ENCODE assay signal across 8 cellular contexts in the genomic region with DNA sequence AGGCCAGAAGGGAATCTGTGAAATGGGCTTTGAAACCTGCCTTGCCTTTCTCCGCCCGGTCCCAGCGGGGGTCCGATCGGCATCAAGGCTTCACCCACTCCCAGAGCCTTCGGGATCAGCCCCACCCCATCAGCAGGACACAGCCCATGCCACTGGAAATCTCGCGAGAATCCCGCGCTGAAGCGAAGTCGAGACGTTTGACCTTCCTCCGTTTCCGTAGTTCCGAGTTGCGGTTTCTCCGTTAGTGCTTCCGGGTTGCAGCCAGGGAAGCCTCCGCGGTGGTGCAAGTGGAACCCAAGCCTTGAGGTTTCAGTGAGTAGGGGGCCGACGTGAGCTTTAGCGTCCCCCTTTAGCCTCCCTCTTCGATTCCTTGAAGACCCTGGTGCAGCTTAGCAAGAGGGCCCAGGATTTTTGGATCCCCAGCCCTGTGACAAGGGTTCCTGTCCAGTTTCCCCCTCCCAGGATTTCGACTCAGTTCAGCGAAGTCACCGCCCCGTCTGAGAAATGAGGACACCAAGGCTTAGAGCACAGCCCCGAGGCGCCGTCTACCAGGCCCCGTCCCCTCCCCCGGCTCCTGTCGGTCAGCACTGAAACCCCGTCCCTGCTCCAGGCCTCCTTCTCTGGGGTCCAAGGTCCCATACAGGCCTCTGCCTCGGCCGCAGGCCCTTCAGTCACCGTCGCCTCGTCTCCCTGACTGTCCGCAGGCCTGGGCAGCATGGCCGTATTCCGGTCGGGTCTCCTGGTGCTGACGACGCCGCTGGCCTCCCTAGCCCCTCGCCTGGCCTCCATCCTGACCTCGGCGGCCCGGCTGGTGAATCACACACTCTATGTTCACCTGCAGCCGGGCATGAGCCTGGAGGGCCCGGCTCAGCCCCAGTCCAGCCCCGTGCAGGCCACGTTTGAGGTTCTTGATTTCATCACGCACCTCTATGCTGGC. TPM values are rescaled to one million over a fixed set of nuclear protein-coding genes. Genes with fewer than 3 reads are reported as not detected.
DNase-seq lines count a peak whose midpoint lies in the region; ATAC-seq lines count a peak whose summit lies in the region.

A gene (plus strand): TSS at position 241 of the 937 bp plus-strand sequence. CDS start 475 bp downstream, at position 716.

- peaks cover 18% of the 10 kb centered on the region for H3K36me3 Mint-ChIP-seq in activated CD4-positive, alpha-beta T cell treated with anti-CD3 and anti-CD28 coated beads, Interleukin-2, amount 10 ng/mL, durations not matched to agents 7 days and 5 days (ENCODE audit: low read depth)

- no peaks in the 10 kb centered on the region for H3K9me3 Mint-ChIP-seq in activated CD4-positive, alpha-beta T cell treated with anti-CD3 and anti-CD28 coated beads, Interleukin-2, amount 10 ng/mL, durations not matched to agents 7 days and 5 days

- peaks cover 7% of the 10 kb centered on the region; the same call in 1 of the 2 replicates for H3K4me1 ChIP-seq in ES-I3 (ENCODE audit: insufficient read depth, low read length)

- ATAC-seq in HG03439 (IDR thresholded peaks at IDR 0.05; ENCODE audit: unreplicated experiment): peak; percentile 50
- no peak for ATAC-seq in HG02970 (IDR thresholded peaks at IDR 0.05; ENCODE audit: low FRiP score, unreplicated experiment)

- H3K27me3 Mint-ChIP-seq in activated CD4-positive, alpha-beta T cell treated with anti-CD3 and anti-CD28 coated beads, Interleukin-2, amount 10 ng/mL, durations not matched to agents 7 days and 5 days: no peaks in the 10 kb centered on the region

- H3K4me1 Mint-ChIP-seq in activated CD4-positive, alpha-beta T cell treated with anti-CD3 and anti-CD28 coated beads, Interleukin-2, amount 10 ng/mL, durations not matched to agents 7 days and 5 days: peaks cover 39% of the 10 kb centered on the region

- H3K36me3 ChIP-seq in ES-I3 (ENCODE audit: insufficient read depth, low read length): no peaks in the 10 kb centered on the region

- CTCF ChIA-PET in activated CD4-positive, alpha-beta T cell treated with anti-CD3 and anti-CD28 coated beads, Interleukin-2, amount 10 ng/mL, durations not matched to agents 7 days and 5 days (lab: Charles Lee): interaction anchor here (1.9 kb wide), 1 partner anchor 16 kb away, joined by 9 read pairs; no protein-coding TSS in a partner anchor

- H3K9me3 ChIP-seq in ES-I3 (ENCODE audit: control insufficient read depth, insufficient read depth, low read length): no peaks in the 10 kb centered on the region

- peak within 1 kb of the TSS; percentile 98 for H3K27ac Mint-ChIP-seq in activated CD4-positive, alpha-beta T cell treated with anti-CD3 and anti-CD28 coated beads, Interleukin-2, amount 10 ng/mL, durations not matched to agents 7 days and 5 days

- POLR2A ChIA-PET in activated CD4-positive, alpha-beta T cell treated with anti-CD3 and anti-CD28 coated beads, Interleukin-2, amount 10 ng/mL, durations not matched to agents 7 days and 5 days (lab: Charles Lee): no interaction called here

- DNase-seq in NCI-H748 (lab: John Stamatoyannopoulos, UW; ENCODE audit: unreplicated experiment): peak; percentile 98
- DNase-seq in activated CD4-positive, alpha-beta T cell treated with anti-CD3 and anti-CD28 coated beads, Interleukin-2, amount 10 ng/mL, durations not matched to agents 7 days and 5 days: peak; percentile 95
- peak; percentile 31 for DNase-seq in cortex of kidney (lab: John Stamatoyannopoulos, UW)
- DNase-seq in kidney tubule cell (ENCODE audit: low spot score): peak; percentile 96
- peak; percentile 90 to 91 for DNase-seq in stimulated activated CD4-positive, alpha-beta T cell treated with anti-CD3 and anti-CD28 coated beads, Interleukin-15, amount 100 ng/mL, for 48 hours (ENCODE audit: low read depth in 2 of 2)

- peak within 1 kb of the TSS; percentile 87 for H3K9ac ChIP-seq in ES-I3 (ENCODE audit: low read depth, low read length)

- H3K4me3 Mint-ChIP-seq in activated CD4-positive, alpha-beta T cell treated with anti-CD3 and anti-CD28 coated beads, Interleukin-2, amount 10 ng/mL, durations not matched to agents 7 days and 5 days: peak within 1 kb of the TSS; percentile 94

RNA-seq across cellular contexts. Expression of the gene that starts here (rescaled TPM):
- total RNA-seq in activated CD4-positive, alpha-beta T cell treated with anti-CD3 and anti-CD28 coated beads, Interleukin-2, amount 10 ng/mL, durations not matched to agents 7 days and 5 days: 10 to 100 TPM; 72.5 to 86.1 TPM

Comparison
In these comparisons a context has a peak if more than half of its experiments do, and no peak if none do; other contexts are left out.
1. DNase-seq: peak in every context shown above with its lines; median percentile 98 in NCI-H748; 96 in kidney tubule cell; 95 in activated CD4-positive, alpha-beta T cell treated with anti-CD3 and anti-CD28 coated beads, Interleukin-2, amount 10 ng/mL, durations not matched to agents 7 days and 5 days; 90 in stimulated activated CD4-positive, alpha-beta T cell treated with anti-CD3 and anti-CD28 coated beads, Interleukin-15, amount 100 ng/mL, for 48 hours; 31 in cortex of kidney.